ENCODE assay signal across 19 cellular contexts in genomic region chr22:43706151-43706550, GRCh38.
"Had no signal": no experiment of that assay in that cellular context is flagged by ENCODE, and none has a peak within 500 bp of the region (broad histone marks: within the 10 kb centered on the region; RNA-seq: fewer than 3 reads in every experiment).

No MANE protein-coding gene starts in this region.

- H3K36me3 Mint-ChIP-seq: activated CD4-positive, alpha-beta memory T cell treated with anti-CD3 and anti-CD28 coated beads for 36 hours had no signal

- H3K9me3 ChIP-seq: upper lobe of right lung had no signal

- H3K36me3 ChIP-seq: cardiac muscle cell, upper lobe of right lung had no signal

- H2AFZ ChIP-seq: hepatocyte had no signal

- H3K4me3 Mint-ChIP-seq: activated B cell treated with CpG ODN at 0.5 μM for 24 hours; activated CD4-positive, alpha-beta memory T cell treated with anti-CD3 and anti-CD28 coated beads for 36 hours; activated naive CD8-positive, alpha-beta T cell treated with anti-CD3 and anti-CD28 coated beads for 36 hours; neural crest cell; T-helper 17 cell had no signal

- H3K4me1 ChIP-seq: upper lobe of right lung had no signal

- H3K79me2 ChIP-seq: hepatocyte had no signal

- H3K4me2 ChIP-seq: hepatocyte had no signal

- ATAC-seq: left ventricle myocardium superior, T-helper 17 cell, upper lobe of right lung had no signal

- H3K27ac ChIP-seq: cardiac muscle cell, hepatocyte, upper lobe of right lung had no signal

- H3K27ac Mint-ChIP-seq: activated B cell treated with CpG ODN at 0.5 μM for 24 hours; activated CD4-positive, alpha-beta memory T cell treated with anti-CD3 and anti-CD28 coated beads for 36 hours; activated naive CD8-positive, alpha-beta T cell treated with anti-CD3 and anti-CD28 coated beads for 36 hours; progenitor cell of endocrine pancreas; T-helper 17 cell had no signal

- H3K4me3 ChIP-seq: cardiac muscle cell, hepatocyte, upper lobe of right lung had no signal

- H3K27me3 ChIP-seq: cardiac muscle cell, hepatocyte, upper lobe of right lung had no signal

- DNase-seq: activated B cell treated with CpG ODN at 0.5 μM for 24 hours; activated CD4-positive, alpha-beta memory T cell treated with anti-CD3 and anti-CD28 coated beads for 36 hours; activated CD4-positive, alpha-beta T cell treated with anti-CD3 and anti-CD28 coated beads for 4 hours; activated naive CD4-positive, alpha-beta T cell; activated naive CD8-positive, alpha-beta T cell treated with anti-CD3 and anti-CD28 coated beads for 36 hours; activated T-cell treated with anti-CD3 and anti-CD28 coated beads for 4 hours; amniotic stem cell; dermis blood vessel endothelial cell; effector memory CD4-positive, alpha-beta T cell; left ventricle myocardium superior; stimulated activated CD4-positive, alpha-beta T cell treated with anti-CD3 and anti-CD28 coated beads, Interleukin-1b, Interleukin-23, amount 100 ng/mL, for 48 hours; stimulated activated CD8-positive, alpha-beta memory T cell treated with anti-CD3 and anti-CD28 coated beads, Interleukin-4, amount 100 ng/mL, for 48 hours; stimulated activated naive CD4-positive, alpha-beta T cell; T-helper 17 cell; upper lobe of right lung had no signal

- H3K4me1 Mint-ChIP-seq: activated B cell treated with CpG ODN at 0.5 μM for 24 hours; activated naive CD8-positive, alpha-beta T cell treated with anti-CD3 and anti-CD28 coated beads for 36 hours; neural crest cell; T-helper 17 cell had no signal

- H3K27me3 Mint-ChIP-seq: progenitor cell of endocrine pancreas had no signal
